ENCODE assay signal across 7 cellular contexts in genomic region chr1:210250998-210251679, GRCh38. TPM values are rescaled to one million over a fixed set of nuclear protein-coding genes. Genes with fewer than 3 reads are reported as not detected.
DNase-seq lines count a peak whose midpoint lies in the region; ATAC-seq lines count a peak whose summit lies in the region.

No MANE protein-coding gene starts in this region.

- H3K4me1 ChIP-seq in esophagus (ENCODE audit: control insufficient read depth in 2 of 2, insufficient read depth in 2 of 2, low read length in 1 of 2) (peaks cover 3 to 5% of the 10 kb centered on the region in 2 donors), urinary bladder (ENCODE audit: insufficient read depth) (no peaks in the 10 kb centered on the region)

- peak; percentile 93 for DNase-seq in NCI-H1105 (lab: John Stamatoyannopoulos, UW)
- no peak for DNase-seq in T-helper 17 cell
- peak; percentile 62 for DNase-seq in myocyte (ENCODE audit: low read depth)
- DNase-seq in activated CD4-positive, CD25-positive, alpha-beta regulatory T cell (lab: John Stamatoyannopoulos, UW): no peak

- peak overlapping the region; percentile 8 for H3K27ac Mint-ChIP-seq in T-helper 17 cell

- peak overlapping the region; percentile 85 for H3K4me3 Mint-ChIP-seq in T-helper 17 cell

- H3K36me3 Mint-ChIP-seq in T-helper 17 cell (ENCODE audit: low read depth): peaks cover 5% of the 10 kb centered on the region

- H3K4me3 ChIP-seq in GM08714 (ENCODE audit: low read length) (peak overlapping the region; percentile 26; the same call in 1 of the 2 replicates), esophagus (ENCODE audit: low read depth in 1 of 2, low read length in 2 of 2) (peak overlapping the region; percentile 49 to 56), urinary bladder (ENCODE audit: low read depth, low read length) (peak overlapping the region; percentile 40)

- WGBS in esophagus, 2 donors: 1% methylated on average over 35 to 37 of the region's 37 CpGs
- whole genome bisulfite sequencing in urinary bladder: 1% methylated on average over 37 of the region's 37 CpGs

- H3K36me3 ChIP-seq in esophagus (ENCODE audit: control insufficient read depth in 2 of 2, insufficient read depth in 2 of 2, low read length in 1 of 2) (no peaks in the 10 kb centered on the region), urinary bladder (ENCODE audit: insufficient read depth) (no peaks in the 10 kb centered on the region)

- H3K27ac ChIP-seq in esophagus (ENCODE audit: low read depth in 2 of 2, low read length in 1 of 2) (peak overlapping the region in 1 of 2 donors; percentile 61), urinary bladder (ENCODE audit: low read depth) (no peak overlapping the region)

- H3K9me3 ChIP-seq in T-helper 17 cell (ENCODE audit: control insufficient read depth, low read length, poor library complexity, severe bottlenecking): no peaks in the 10 kb centered on the region
- no peaks in the 10 kb centered on the region for H3K9me3 ChIP-seq in esophagus (ENCODE audit: control insufficient read depth in 2 of 2, insufficient read depth in 1 of 2, low read depth in 1 of 2, low read length in 1 of 2)

- ATAC-seq in T-helper 17 cell: peak; percentile 66

- no peaks in the 10 kb centered on the region for H3K27me3 ChIP-seq in esophagus (ENCODE audit: control insufficient read depth in 1 of 2, insufficient read depth in 2 of 2, low read length in 2 of 2)

- H3K27me3 Mint-ChIP-seq in T-helper 17 cell: peaks cover 78% of the 10 kb centered on the region

- peaks cover 18% of the 10 kb centered on the region for H3K4me1 Mint-ChIP-seq in T-helper 17 cell

RNA-seq across cellular contexts. Expression of gene SERTAD4, which starts 18.5 kb away (rescaled TPM):
- total RNA-seq in T-helper 17 cell (not detected), myocyte (0.05 TPM in 1 of 2 replicates, not detected in the other), urinary bladder (6.9 TPM)
- polyA plus RNA-seq in esophagus (1 to 10 TPM; 3.0 to 4.2 TPM), urinary bladder (1.4 TPM)
- polyA plus RNA-seq in myocyte (2012): 9.1 TPM

Comparison
In these comparisons a context has a peak if more than half of its experiments do, and no peak if none do; other contexts are left out.
1. DNase-seq: peak in NCI-H1105 (single experiment) and myocyte (single experiment); none in T-helper 17 cell (0 of 3) and activated CD4-positive, CD25-positive, alpha-beta regulatory T cell (0 of 4).
2. Peak in every context shown above with its lines, with median percentiles within 50 percentile points of each other: H3K4me3 ChIP-seq.